ENCODE assay signal across 18 cellular contexts in the genomic region with DNA sequence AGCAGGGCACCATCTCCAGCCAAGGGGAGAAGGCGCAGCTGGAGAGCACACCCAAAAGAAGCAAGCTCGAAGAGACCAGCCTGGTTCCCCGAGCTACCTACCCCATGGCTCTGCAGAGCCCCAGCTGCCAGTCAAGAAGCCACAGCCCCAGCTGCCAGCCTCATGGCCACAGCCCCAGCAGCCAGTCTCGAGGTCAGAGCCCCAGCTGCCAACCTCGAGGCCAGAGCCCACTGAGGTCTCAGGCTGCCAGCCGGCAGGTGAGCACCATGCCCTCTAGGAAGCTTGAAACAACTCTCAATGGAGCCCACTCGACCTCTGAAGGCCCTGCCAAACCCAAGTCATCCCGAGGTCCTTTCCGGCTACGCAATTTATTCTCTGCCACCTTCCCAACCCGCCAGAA. TPM values are rescaled to one million over a fixed set of nuclear protein-coding genes. Genes with fewer than 3 reads are reported as not detected.
DNase-seq lines count a peak whose midpoint lies in the region; ATAC-seq and TF ChIP-seq lines count a peak whose summit lies in the region.
"Had no signal": no experiment of that assay in that cellular context is flagged by ENCODE, and none has a peak within 500 bp of the region (broad histone marks: within the 10 kb centered on the region; RNA-seq: fewer than 3 reads in every experiment).

No MANE protein-coding gene starts in this region.

- H3K79me2 ChIP-seq in osteoblast (ENCODE audit: insufficient read depth, low read length): no peaks in the 10 kb centered on the region

- no peak overlapping the region for H2AFZ ChIP-seq in osteoblast (ENCODE audit: low read length)

- DNase-seq in right atrium auricular region (ENCODE audit: low spot score) (peak; percentile 26), right cardiac atrium (no peak), mesenteric fat pad (ENCODE audit: low spot score) (peak; percentile 81), osteoblast (ENCODE audit: insufficient read length, low spot score, missing footprints) (peak; percentile 69), NCI-H146 (lab: John Stamatoyannopoulos, UW) (no peak), foreskin melanocyte (no peak), HK-2 (ENCODE audit: unreplicated experiment) (no peak)
- DNase-seq: AML-193; Caco-2; Calu3; CD4-positive, alpha-beta T cell; CD8-positive, alpha-beta T cell; DMS79 treated with DMSO at 0.1 percent for 48 hours; GF-D8 had no signal

- ATAC-seq in right cardiac atrium: no peak
- ATAC-seq: A549; CD8-positive, alpha-beta T cell had no signal

- no peak overlapping the region for H3K27ac ChIP-seq in right atrium auricular region
- H3K27ac ChIP-seq in right cardiac atrium (ENCODE audit: low read length): no peak overlapping the region
- H3K27ac ChIP-seq in osteoblast (ENCODE audit: low read depth, low read length): no peak overlapping the region
- H3K27ac ChIP-seq: 22Rv1; A549; BLaER1 treated with 17β-estradiol and CSF1 and Interleukin-3, amounts not matched to agents 10 nM and 100 nM; C4-2B had no signal

- H3K9me3 ChIP-seq in right atrium auricular region (no peaks in the 10 kb centered on the region), right cardiac atrium (ENCODE audit: control insufficient read depth, low read length) (no peaks in the 10 kb centered on the region), osteoblast (ENCODE audit: low read depth, low read length) (no peaks in the 10 kb centered on the region)
- H3K9me3 ChIP-seq: A549; BLaER1 treated with 17β-estradiol and CSF1 and Interleukin-3, amounts not matched to agents 10 nM and 100 nM; Caco-2 had no signal

- H3K27me3 ChIP-seq in right atrium auricular region (no peaks in the 10 kb centered on the region), right cardiac atrium (ENCODE audit: control insufficient read depth, insufficient read depth) (no peaks in the 10 kb centered on the region), osteoblast (ENCODE audit: insufficient read depth, low read length) (peaks cover 11% of the 10 kb centered on the region)

- no peaks in the 10 kb centered on the region for H3K4me1 ChIP-seq in right atrium auricular region
- H3K4me1 ChIP-seq in right cardiac atrium (ENCODE audit: control insufficient read depth, insufficient read depth, low read length): peaks cover 2% of the 10 kb centered on the region
- no peaks in the 10 kb centered on the region for H3K4me1 ChIP-seq in osteoblast (ENCODE audit: insufficient read depth, low read length)
- H3K4me1 ChIP-seq: A549; BLaER1 treated with 17β-estradiol and CSF1 and Interleukin-3, amounts not matched to agents 10 nM and 100 nM; Caco-2 had no signal

- no peaks in the 10 kb centered on the region for H3K36me3 ChIP-seq in right atrium auricular region
- H3K36me3 ChIP-seq in osteoblast (ENCODE audit: insufficient read depth, low read length): no peaks in the 10 kb centered on the region
- H3K36me3 ChIP-seq: BLaER1 treated with 17β-estradiol and CSF1 and Interleukin-3, amounts not matched to agents 10 nM and 100 nM had no signal

- TF ChIP-seq CTCF in right atrium auricular region (IDR thresholded peaks at IDR 0.05) (no peak), osteoblast (IDR thresholded peaks at IDR 0.05; ENCODE audit: extremely low read depth, low read depth, low read length) (no peak)

- no peaks in the 10 kb centered on the region for H4K20me1 ChIP-seq in osteoblast (ENCODE audit: insufficient read depth, low read length)

- H3K4me2 ChIP-seq in osteoblast (ENCODE audit: insufficient read depth, low read length): no peak overlapping the region
- H3K4me2 ChIP-seq: A549; BLaER1 treated with 17β-estradiol and CSF1 and Interleukin-3, amounts not matched to agents 10 nM and 100 nM had no signal

- intact Hi-C loops in right cardiac atrium (cut with DNase I): no loop called here

- 93% methylated on average over 11 of the region's 11 CpGs for WGBS in right cardiac atrium

- no peak overlapping the region for H3K4me3 ChIP-seq in right atrium auricular region
- no peak overlapping the region for H3K4me3 ChIP-seq in right cardiac atrium (ENCODE audit: low read length)
- H3K4me3 ChIP-seq in osteoblast (ENCODE audit: insufficient read depth, low read length): no peak overlapping the region
- H3K4me3 ChIP-seq: A549; BLaER1 treated with 17β-estradiol and CSF1 and Interleukin-3, amounts not matched to agents 10 nM and 100 nM had no signal

RNA-seq across cellular contexts. Expression of a gene that starts 27.0 kb away (rescaled TPM):
- total RNA-seq in right atrium auricular region: 10 to 100 TPM; 19.0 to 23.8 TPM
- 10 to 100 TPM; 20.4 to 26.3 (median 24.8) TPM for total RNA-seq in right cardiac atrium
- 13.9 TPM for polyA plus RNA-seq in right cardiac atrium
- 27.6 TPM for total RNA-seq in mesenteric fat pad
- total RNA-seq in osteoblast: 30.4 and 31.5 TPM in 2 replicates

Comparison
In these comparisons a context has a peak if more than half of its experiments do, and no peak if none do; other contexts are left out.
1. DNase-seq: peak in right atrium auricular region (single experiment), mesenteric fat pad (single experiment) and osteoblast (single experiment); none in right cardiac atrium (0 of 3), NCI-H146 (single experiment), foreskin melanocyte (single experiment) and HK-2 (single experiment).